Comparison of ENCODE assay signal across 27 cellular contexts in genomic region chr4:184080674-184081073, GRCh38.
DNase-seq lines count a peak whose midpoint lies in the region; ATAC-seq, FAIRE-seq and TF ChIP-seq lines count a peak whose summit lies in the region.
"Had no signal": no experiment of that assay in that cellular context is flagged by ENCODE, and none has a peak within 500 bp of the region (broad histone marks: within the 10 kb centered on the region; RNA-seq: fewer than 3 reads in every experiment).

No MANE protein-coding gene starts in this region.

- peaks cover 2 to 3% of the 10 kb centered on the region in 2 experiments; a peak in 3 of 5 replicates for H3K27me3 ChIP-seq in HepG2 (ENCODE audit: control insufficient read depth in 1 of 2, insufficient read depth in 2 of 2, low read length in 2 of 2)
- no peaks in the 10 kb centered on the region for H3K27me3 ChIP-seq in right lobe of liver
- H3K27me3 ChIP-seq in trophoblast cell (ENCODE audit: insufficient read depth, low read length): no peaks in the 10 kb centered on the region
- H3K27me3 ChIP-seq: BE2C, BLaER1 had no signal

- H3K79me2 ChIP-seq in HepG2 (ENCODE audit: insufficient read depth, low read length) (no peaks in the 10 kb centered on the region), trophoblast cell (ENCODE audit: control insufficient read depth, insufficient read depth, low read length, poor library complexity) (no peaks in the 10 kb centered on the region)

- TF ChIP-seq POLR2A in HepG2 (IDR thresholded peaks at IDR 0.05; ENCODE audit: insufficient read depth in 1 of 2, low read depth in 2 of 2, low read length in 2 of 2) (no peak), right lobe of liver (IDR thresholded peaks at IDR 0.05) (no peak), lower leg skin (IDR thresholded peaks at IDR 0.05) (no peak)

- no peaks in the 10 kb centered on the region for H3K36me3 ChIP-seq in HepG2 (replicated peaks in 1 of 2; ENCODE audit: control insufficient read depth in 1 of 2, insufficient read depth in 2 of 2, low read length in 2 of 2)
- H3K36me3 ChIP-seq in right lobe of liver: no peaks in the 10 kb centered on the region
- H3K36me3 ChIP-seq in trophoblast cell (ENCODE audit: control insufficient read depth in 1 of 2, insufficient read depth in 2 of 2, low read length in 2 of 2): no peaks in the 10 kb centered on the region
- H3K36me3 ChIP-seq: BE2C, BLaER1 had no signal

- no peak overlapping the region for H2BK5ac ChIP-seq in trophoblast cell (ENCODE audit: low read depth, low read length, poor library complexity)

- POLR2A ChIA-PET in HepG2 (lab: Yijun Ruan, JAX): interaction anchor here (0.6 kb wide), 1 partner anchor 23 kb away, joined by 4 read pairs; no protein-coding TSS in a partner anchor

- H3K9ac ChIP-seq in HepG2 (ENCODE audit: insufficient read depth, low read depth, low read length) (no peak overlapping the region), trophoblast cell (ENCODE audit: low read length) (no peak overlapping the region)
- H3K9ac ChIP-seq: BLaER1 had no signal

- intact Hi-C loops in HepG2 (cut with micrococcal nuclease; ENCODE audit: unreplicated experiment): no loop called here
- intact Hi-C loops in right lobe of liver (cut with DNase I): no loop called here
- intact Hi-C loops in lower leg skin (cut with DNase I; ENCODE audit: low total_unique reads): no loop called here

- no peak overlapping the region for H2BK120ac ChIP-seq in trophoblast cell (ENCODE audit: insufficient read depth, low read length, poor library complexity)

- H3K18ac ChIP-seq in trophoblast cell (ENCODE audit: low read length): no peak overlapping the region

- TF ChIP-seq EP300 in HepG2 (IDR thresholded peaks at IDR 0.05; ENCODE audit: low read depth in 2 of 2, low read length in 2 of 2) (0 out of 4 replicates have a peak, but pooled peaks of 1 of the 2 experiments have one; percentile 39), HepG2 (CRISPR knock-in tag; IDR thresholded peaks at IDR 0.05; ENCODE audit: borderline replicate concordance) (no peak; the same call in 1 of the 2 replicates)

- H2BK12ac ChIP-seq in trophoblast cell (ENCODE audit: low read length): no peak overlapping the region

- CTCF ChIA-PET in HepG2 (lab: Yijun Ruan, JAX; ENCODE audit: low intra/inter-chr PET ratio, low total read pairs): no interaction called here

- no peak overlapping the region for H4K8ac ChIP-seq in trophoblast cell (ENCODE audit: low read depth, low read length)

- H2AK5ac ChIP-seq in trophoblast cell (ENCODE audit: low read length): no peak overlapping the region

- TF ChIP-seq CTCF in HepG2 (CRISPR knock-in tag; IDR thresholded peaks at IDR 0.05) (no peak), right lobe of liver (IDR thresholded peaks at IDR 0.05) (no peak), lower leg skin (IDR thresholded peaks at IDR 0.05) (no peak)

- H3K27ac ChIP-seq in HepG2 (ENCODE audit: extremely low read length, insufficient read depth, low read length): no peak overlapping the region
- no peak overlapping the region for H3K27ac ChIP-seq in right lobe of liver
- H3K27ac ChIP-seq in trophoblast cell (ENCODE audit: low read depth, low read length): no peak overlapping the region
- H3K27ac ChIP-seq: BLaER1 had no signal

- H3K9me3 ChIP-seq in HepG2 (ENCODE audit: low read length) (no peaks in the 10 kb centered on the region), right lobe of liver (no peaks in the 10 kb centered on the region), trophoblast cell (ENCODE audit: insufficient read depth, low read depth, low read length) (peaks cover 8% of the 10 kb centered on the region)
- H3K9me3 ChIP-seq: BE2C, BLaER1 had no signal

- H4K20me1 ChIP-seq in HepG2 (ENCODE audit: insufficient read depth, low read length): no peaks in the 10 kb centered on the region
- H4K20me1 ChIP-seq: BLaER1 had no signal

- H3K4me1 ChIP-seq in HepG2 (ENCODE audit: insufficient read depth, low read length) (peaks cover 25% of the 10 kb centered on the region), right lobe of liver (no peaks in the 10 kb centered on the region), trophoblast cell (ENCODE audit: control insufficient read depth in 1 of 2, insufficient read depth in 2 of 2, low read length in 2 of 2) (no peaks in the 10 kb centered on the region)
- H3K4me1 ChIP-seq: BE2C, BLaER1 had no signal

- H3K4me3 ChIP-seq in HepG2 (replicated peaks in 1 of 3; ENCODE audit: insufficient read depth in 1 of 3, low read depth in 2 of 3, low read length in 3 of 3) (no peak overlapping the region), right lobe of liver (no peak overlapping the region), trophoblast cell (ENCODE audit: low read depth, low read length) (peak overlapping the region; percentile 11), lower leg skin (ENCODE audit: low read depth, poor library complexity, severe bottlenecking) (no peak overlapping the region)
- H3K4me3 ChIP-seq: BLaER1, GM12878 had no signal

- no peak overlapping the region for H3K4ac ChIP-seq in trophoblast cell (ENCODE audit: low read depth, low read length)

- H3K4me2 ChIP-seq in HepG2 (ENCODE audit: low read depth, low read length): peak overlapping the region; percentile 42
- H3K4me2 ChIP-seq in trophoblast cell (ENCODE audit: low read length): no peak overlapping the region
- H3K4me2 ChIP-seq: BLaER1 had no signal

- H4K12ac ChIP-seq in trophoblast cell (ENCODE audit: low read depth, low read length): no peak overlapping the region

- no peak overlapping the region for H4K91ac ChIP-seq in trophoblast cell (ENCODE audit: low read depth, low read length)

- ATAC-seq in HepG2: peak; percentile 92
- no peak for ATAC-seq in right lobe of liver
- ATAC-seq: GM12878 had no signal

- H2AFZ ChIP-seq in HepG2 (ENCODE audit: low read length) (no peak overlapping the region), trophoblast cell (ENCODE audit: insufficient read depth, low read length, poor library complexity) (no peak overlapping the region)

- peak; percentile 74 for FAIRE-seq in HepG2 (lab: Jason Lieb, UNC)
- FAIRE-seq: A204.1, GM12878, GM12892, GM18507, GM19239 had no signal

- DNase-seq in HepG2 (ENCODE audit: low spot score) (peak; percentile 29), right lobe of liver (no peak), islet precursor cell (peak; percentile 16), trophoblast cell (no peak), iPS-NIHi7 (ENCODE audit: extremely low spot score) (no peak), lower leg skin (ENCODE audit: low spot score in 2 of 2) (no peak)
- DNase-seq: 8988T; ACHN; BE2C; C1 segment of cervical spinal cord; CD4-positive, alpha-beta memory T cell; CD4-positive, CD25-positive, alpha-beta regulatory T cell; CD8-positive, alpha-beta memory T cell; COR-L47; DMS 273 treated with DMSO at 0.1 percent for 48 hours; DMS153; DMS53; DMS79; DND-41; EL; GDM1 had no signal

- no peak overlapping the region for H3K14ac ChIP-seq in trophoblast cell (ENCODE audit: low read length)

- 25% methylated on average over 8 of the region's 8 CpGs for WGBS in HepG2 (ENCODE audit: low lambda C conversion rate)
- WGBS in right lobe of liver (ENCODE audit: insufficient coverage, low coverage, low lambda C conversion rate, missing lambda C conversion rate): 57% methylated on average over 5 of the region's 8 CpGs
- WGBS in trophoblast cell (ENCODE audit: extremely low coverage, insufficient coverage, insufficient read length): no CpG with 5 or more reads among the region's 8 CpGs
- WGBS in lower leg skin, 2 donors: 64 to 68% methylated on average over 8 of the region's 8 CpGs

- no peak overlapping the region for H3K23ac ChIP-seq in trophoblast cell (ENCODE audit: low read length)

- H3K79me1 ChIP-seq in trophoblast cell (ENCODE audit: low read length): no peaks in the 10 kb centered on the region

- BruUV-seq in HepG2 (replicated peaks; lab: Mats Ljungman, UMichigan): no TSS peak

- TF ChIP-seq RAD21 in HepG2 (CRISPR knock-in tag; IDR thresholded peaks at IDR 0.05): no peak

- in situ Hi-C loops in HepG2 (cut with HindIII; ENCODE audit: extremely low pct_ligation_motif_present, low pct_unique_long_range_greater_than_20kb): no loop called here

TF ChIP-seq in HepG2, 621 proteins besides CTCF, POLR2A, EP300 and RAD21 (continues in another document):
- TF ChIP-seq ZNF792 (CRISPR knock-in tag; IDR thresholded peaks at IDR 0.05) (no peak), ZNF670 (CRISPR knock-in tag; IDR thresholded peaks at IDR 0.05; ENCODE audit: borderline replicate concordance) (no peak), PPARG (CRISPR knock-in tag; conservative IDR thresholded peaks at IDR 0.05) (no peak), ZFYVE20 (CRISPR knock-in tag; IDR thresholded peaks at IDR 0.05; ENCODE audit: borderline replicate concordance, low read depth) (no peak), ZNF343 (CRISPR knock-in tag; IDR thresholded peaks at IDR 0.05) (no peak), EZH2 (conservative IDR thresholded peaks at IDR 0.05; ENCODE audit: low read depth, low read length) (no peak), ZSCAN9 (CRISPR knock-in tag; IDR thresholded peaks at IDR 0.05; ENCODE audit: borderline replicate concordance) (no peak), ZC3H13 (CRISPR knock-in tag; IDR thresholded peaks at IDR 0.05) (no peak), ATF7 (IDR thresholded peaks at IDR 0.05) (no peak), ATF7 (CRISPR knock-in tag; IDR thresholded peaks at IDR 0.05) (no peak), NFKBIZ (CRISPR knock-in tag; IDR thresholded peaks at IDR 0.05) (no peak), FIP1L1 (IDR thresholded peaks at IDR 0.05; ENCODE audit: borderline replicate concordance, insufficient read depth, low read depth, low read length) (no peak), THAP9 (CRISPR knock-in tag; IDR thresholded peaks at IDR 0.05; ENCODE audit: borderline replicate concordance) (no peak), RAD51 (IDR thresholded peaks at IDR 0.05; ENCODE audit: borderline replicate concordance) (no peak)

Comparison
In these comparisons a context has a peak if more than half of its experiments do, and no peak if none do; other contexts are left out.
1. DNase-seq: peak in HepG2 (single experiment) and islet precursor cell (single experiment); none in right lobe of liver (0 of 3), trophoblast cell (0 of 2), iPS-NIHi7 (single experiment) and lower leg skin (0 of 2).